ENCODE assay signal across 1 cellular context in genomic region chr12:111828338-111828979, GRCh38.
TF ChIP-seq lines count a peak whose summit lies in the region.

No MANE protein-coding gene starts in this region.

TF ChIP-seq in HepG2, 621 proteins besides CTCF, POLR2A, EP300 and RAD21:
- TF ChIP-seq ZNF557 (CRISPR knock-in tag; IDR thresholded peaks at IDR 0.05) (no peak), ZNF446 (CRISPR knock-in tag; IDR thresholded peaks at IDR 0.05) (no peak), ZNF615 (CRISPR knock-in tag; IDR thresholded peaks at IDR 0.05; ENCODE audit: borderline replicate concordance) (no peak), SUZ12 (IDR thresholded peaks at IDR 0.05; ENCODE audit: low read depth, low read length) (no peak), SOX13 (IDR thresholded peaks at IDR 0.05) (no peak), SOX13 (CRISPR knock-in tag; conservative IDR thresholded peaks at IDR 0.05 in 1 of 2, IDR thresholded peaks at IDR 0.05 in 1 of 2) (no peak), GPN1 (CRISPR knock-in tag; IDR thresholded peaks at IDR 0.05; ENCODE audit: borderline replicate concordance) (no peak), ZNF510 (CRISPR knock-in tag; IDR thresholded peaks at IDR 0.05; ENCODE audit: low read depth) (no peak), ZNF10 (CRISPR knock-in tag; IDR thresholded peaks at IDR 0.05; ENCODE audit: borderline replicate concordance, low read depth) (no peak), THRA (CRISPR knock-in tag; IDR thresholded peaks at IDR 0.05; ENCODE audit: borderline replicate concordance) (no peak), ZNF570 (CRISPR knock-in tag; IDR thresholded peaks at IDR 0.05; ENCODE audit: borderline replicate concordance) (no peak), MLLT10 (CRISPR knock-in tag; IDR thresholded peaks at IDR 0.05) (no peak), NR2F2 (IDR thresholded peaks at IDR 0.05; ENCODE audit: borderline replicate concordance, low read depth) (no peak), CBX5 (CRISPR knock-in tag; IDR thresholded peaks at IDR 0.05; ENCODE audit: borderline replicate concordance) (no peak), ZNF143 (CRISPR knock-in tag; IDR thresholded peaks at IDR 0.05) (no peak), ZNF577 (CRISPR knock-in tag; IDR thresholded peaks at IDR 0.05; ENCODE audit: borderline replicate concordance, low read depth) (no peak)
